ENCODE assay signal across 2 cellular contexts in genomic region chr7:3195160-3195559, GRCh38.
A peak's percentile ranks its signal among the peaks of the same experiment; 100 is the strongest.
TF ChIP-seq lines count a peak whose summit lies in the region.

No MANE protein-coding gene starts in this region.

TF ChIP-seq in A549, 52 proteins besides CTCF, POLR2A, EP300 and RAD21:
- no peak for TF ChIP-seq ZNF302 (CRISPR knock-in tag; IDR thresholded peaks at IDR 0.05)

TF ChIP-seq in H1, 55 proteins besides CTCF, POLR2A, EP300 and RAD21:
- no peak for TF ChIP-seq BACH1 (IDR thresholded peaks at IDR 0.05; ENCODE audit: low read length)
- TF ChIP-seq KDM1A (IDR thresholded peaks at IDR 0.05; ENCODE audit: borderline replicate concordance, low read length): peak; percentile 87; the same call in 1 of the 2 replicates
TF ChIP-seq in H1: peak in this region for 1.
